ENCODE assay signal across 12 cellular contexts in genomic region chr10:110746969-110747608, GRCh38.
DNase-seq lines count a peak whose midpoint lies in the region; ATAC-seq and TF ChIP-seq lines count a peak whose summit lies in the region.
"Had no signal": no experiment of that assay in that cellular context is flagged by ENCODE, and none has a peak within 500 bp of the region (broad histone marks: within the 10 kb centered on the region; RNA-seq: fewer than 3 reads in every experiment).

No MANE protein-coding gene starts in this region.

- no peaks in the 10 kb centered on the region for H3K27me3 ChIP-seq in mesendoderm (ENCODE audit: insufficient read depth, low read length, poor library complexity)

- H3K79me1 ChIP-seq in mesendoderm (ENCODE audit: low read length): no peaks in the 10 kb centered on the region

- CTCF ChIA-PET in OCI-LY7 (lab: Charles Lee; ENCODE audit: unreplicated experiment): no interaction called here

- BruUV-seq in OCI-LY7 (replicated peaks; lab: Mats Ljungman, UMichigan): no TSS peak

- no peak for DNase-seq in activated T-cell treated with anti-CD3 and anti-CD28 coated beads, Interleukin-2, amount 50 U/mL, for 72 hours
- no peak for DNase-seq in activated T-cell treated with anti-CD3 and anti-CD28 coated beads, Interleukin-2, amount 50 U/mL, for 4 hours
- DNase-seq in OCI-LY7 (ENCODE audit: low spot score): no peak
- DNase-seq in naive thymus-derived CD8-positive, alpha-beta T cell: no peak
- DNase-seq in mesendoderm: no peak
- no peak for DNase-seq in NCI-H226
- DNase-seq in DMS53 (lab: John Stamatoyannopoulos, UW): no peak
- DNase-seq: KG1 had no signal

- no peak overlapping the region for H2BK5ac ChIP-seq in mesendoderm (ENCODE audit: low read length)

- no peaks in the 10 kb centered on the region for H3K9me2 ChIP-seq in OCI-LY7 (ENCODE audit: insufficient read depth, low read length)

- H2AFZ ChIP-seq in OCI-LY7 (ENCODE audit: low read length): peak overlapping the region; percentile 63; the same call in 1 of the 2 replicates

- H3K9me3 Mint-ChIP-seq in activated T-cell treated with anti-CD3 and anti-CD28 coated beads, Interleukin-2, amount 50 U/mL, for 72 hours: peaks cover 7 to 12% of the 10 kb centered on the region in 2 donors
- peaks cover 17% of the 10 kb centered on the region for H3K9me3 Mint-ChIP-seq in activated T-cell treated with anti-CD3 and anti-CD28 coated beads, Interleukin-2, amount 50 U/mL, for 4 hours
- peaks cover 0 to 11% (median 3%) of the 10 kb centered on the region in 9 donors for H3K9me3 Mint-ChIP-seq in naive thymus-derived CD8-positive, alpha-beta T cell

- intact Hi-C loops in OCI-LY7 (cut with micrococcal nuclease; ENCODE audit: unreplicated experiment): loop anchor here (1.0 to 10.0 kb wide), 8 partner anchors 56 to 852 kb away; partner anchors contain the start of genes BBIP1 and SHOC2

- H3K4me3 ChIP-seq in OCI-LY7 (ENCODE audit: low read depth, low read length, poor library complexity, severe bottlenecking) (no peak overlapping the region), mesendoderm (ENCODE audit: low read length) (no peak overlapping the region)
- H3K4me3 ChIP-seq: psoas muscle, thoracic aorta had no signal

- no peak overlapping the region for H4K8ac ChIP-seq in mesendoderm (ENCODE audit: low read depth, low read length)

- H3K4ac ChIP-seq in mesendoderm (ENCODE audit: low read depth, low read length): no peak overlapping the region

- H2BK15ac ChIP-seq in mesendoderm (replicated peaks; ENCODE audit: low read depth): no peak overlapping the region

- H3K27me3 Mint-ChIP-seq in activated T-cell treated with anti-CD3 and anti-CD28 coated beads, Interleukin-2, amount 50 U/mL, for 72 hours (ENCODE audit: low read depth): no peaks in the 10 kb centered on the region
- H3K27me3 Mint-ChIP-seq in activated T-cell treated with anti-CD3 and anti-CD28 coated beads, Interleukin-2, amount 50 U/mL, for 4 hours (ENCODE audit: low read depth): no peaks in the 10 kb centered on the region
- H3K27me3 Mint-ChIP-seq in naive thymus-derived CD8-positive, alpha-beta T cell: peaks cover 0 to 1% (median 0%) of the 10 kb centered on the region in 5 donors

- H3K9ac ChIP-seq in mesendoderm (ENCODE audit: low read length): no peak overlapping the region

- H3K79me2 ChIP-seq in OCI-LY7 (ENCODE audit: insufficient read depth, low read depth, low read length) (no peaks in the 10 kb centered on the region), mesendoderm (ENCODE audit: control insufficient read depth, insufficient read depth, low read length) (no peaks in the 10 kb centered on the region)

- H3K36me3 ChIP-seq in OCI-LY7 (ENCODE audit: insufficient read depth, low read length) (no peaks in the 10 kb centered on the region; the same call in 1 of the 2 replicates), mesendoderm (ENCODE audit: control insufficient read depth, insufficient read depth, low read length) (no peaks in the 10 kb centered on the region)
- H3K36me3 ChIP-seq: thoracic aorta had no signal

- no CpG with 5 or more reads among the region's 1 CpG for WGBS in mesendoderm (ENCODE audit: extremely low coverage, insufficient coverage, low lambda C conversion rate)

- no peaks in the 10 kb centered on the region for H4K20me1 ChIP-seq in OCI-LY7 (ENCODE audit: insufficient read depth, low read length)

- no peak overlapping the region for H3K56ac ChIP-seq in mesendoderm (ENCODE audit: low read length)

- H3K27ac ChIP-seq in OCI-LY7 (ENCODE audit: low read depth, low read length, poor library complexity, severe bottlenecking) (no peak overlapping the region), mesendoderm (ENCODE audit: low read depth, low read length) (no peak overlapping the region)
- H3K27ac ChIP-seq: epithelial cell of prostate, psoas muscle had no signal

- POLR2A ChIA-PET in OCI-LY7 (lab: Charles Lee): interaction anchor here (1.5 kb wide), 1 partner anchor 26 kb away, joined by 4 read pairs; no protein-coding TSS in a partner anchor
- POLR2A ChIA-PET in naive thymus-derived CD8-positive, alpha-beta T cell (lab: Charles Lee): interaction anchor here (0.6 to 1.0 kb wide), 3 partner anchors 57 to 154 kb away, joined by 3 read pairs; partner anchors contain the start of gene PDCD4

- no peak overlapping the region for H4K5ac ChIP-seq in mesendoderm (ENCODE audit: low read length)

- H3K27ac Mint-ChIP-seq in activated T-cell treated with anti-CD3 and anti-CD28 coated beads, Interleukin-2, amount 50 U/mL, for 72 hours: peak overlapping the region; percentile 94
- H3K27ac Mint-ChIP-seq in naive thymus-derived CD8-positive, alpha-beta T cell: peak overlapping the region in 9 of 10 donors; percentile 28 to 86 (median 66)

- H3K18ac ChIP-seq in mesendoderm (ENCODE audit: low read length): no peak overlapping the region

- H3K23ac ChIP-seq in mesendoderm (ENCODE audit: low read length): no peak overlapping the region

- H3K36me3 Mint-ChIP-seq in activated T-cell treated with anti-CD3 and anti-CD28 coated beads, Interleukin-2, amount 50 U/mL, for 72 hours (ENCODE audit: insufficient read depth in 2 of 2): peaks cover 11 to 19% of the 10 kb centered on the region in 2 donors
- no peaks in the 10 kb centered on the region for H3K36me3 Mint-ChIP-seq in activated T-cell treated with anti-CD3 and anti-CD28 coated beads, Interleukin-2, amount 50 U/mL, for 4 hours (ENCODE audit: insufficient read depth)
- peaks cover 0 to 9% (median 4%) of the 10 kb centered on the region in 3 donors for H3K36me3 Mint-ChIP-seq in naive thymus-derived CD8-positive, alpha-beta T cell

- H3K4me3 Mint-ChIP-seq in activated T-cell treated with anti-CD3 and anti-CD28 coated beads, Interleukin-2, amount 50 U/mL, for 72 hours: peak overlapping the region; percentile 48 to 79
- no peak overlapping the region for H3K4me3 Mint-ChIP-seq in activated T-cell treated with anti-CD3 and anti-CD28 coated beads, Interleukin-2, amount 50 U/mL, for 4 hours
- H3K4me3 Mint-ChIP-seq in naive thymus-derived CD8-positive, alpha-beta T cell: peak overlapping the region in 1 of 10 donors; percentile 42

- peaks cover 54% of the 10 kb centered on the region for H3K4me1 ChIP-seq in OCI-LY7 (ENCODE audit: insufficient read depth, low read length, poor library complexity, severe bottlenecking)
- H3K4me1 ChIP-seq in mesendoderm (ENCODE audit: control insufficient read depth, low read depth, low read length): no peaks in the 10 kb centered on the region

- H3K9me3 ChIP-seq in OCI-LY7 (ENCODE audit: low read length): peaks cover 8% of the 10 kb centered on the region
- H3K9me3 ChIP-seq: thoracic aorta had no signal

- H3K4me2 ChIP-seq in OCI-LY7 (ENCODE audit: low read length) (peak overlapping the region; percentile 39), mesendoderm (ENCODE audit: low read length) (no peak overlapping the region)

- no peak for TF ChIP-seq CTCF in OCI-LY7 (conservative IDR thresholded peaks at IDR 0.05; ENCODE audit: low read length)

- H3K4me1 Mint-ChIP-seq in activated T-cell treated with anti-CD3 and anti-CD28 coated beads, Interleukin-2, amount 50 U/mL, for 72 hours (ENCODE audit: low read depth): peaks cover 86% of the 10 kb centered on the region
- peaks cover 57% of the 10 kb centered on the region for H3K4me1 Mint-ChIP-seq in activated T-cell treated with anti-CD3 and anti-CD28 coated beads, Interleukin-2, amount 50 U/mL, for 4 hours (ENCODE audit: low read depth)
- peaks cover 15 to 59% (median 44%) of the 10 kb centered on the region in 4 donors for H3K4me1 Mint-ChIP-seq in naive thymus-derived CD8-positive, alpha-beta T cell

- H2BK120ac ChIP-seq in mesendoderm (ENCODE audit: low read depth, low read length): no peak overlapping the region

- no peak overlapping the region for H2AK5ac ChIP-seq in mesendoderm (ENCODE audit: low read length)

- ATAC-seq in activated T-cell treated with anti-CD3 and anti-CD28 coated beads, Interleukin-2, amount 50 U/mL, for 72 hours (replicated peaks in 1 of 2): peak; percentile 11
- ATAC-seq in activated T-cell treated with anti-CD3 and anti-CD28 coated beads, Interleukin-2, amount 50 U/mL, for 4 hours: no peak
- ATAC-seq in GM19043 (IDR thresholded peaks at IDR 0.05; ENCODE audit: low read depth, unreplicated experiment): peak; percentile 37
- ATAC-seq in naive thymus-derived CD8-positive, alpha-beta T cell: no peak

Comparison
In these comparisons a context has a peak if more than half of its experiments do, and no peak if none do; other contexts are left out.
1. ATAC-seq: peak in activated T-cell treated with anti-CD3 and anti-CD28 coated beads, Interleukin-2, amount 50 U/mL, for 72 hours (2 of 2) and GM19043 (single experiment); none in activated T-cell treated with anti-CD3 and anti-CD28 coated beads, Interleukin-2, amount 50 U/mL, for 4 hours (0 of 2) and naive thymus-derived CD8-positive, alpha-beta T cell (0 of 2).